In genomic region chr17:1555618-1556471, GRCh38 we compare ENCODE assay signal across 10 cellular contexts. TPM values are rescaled to one million over a fixed set of nuclear protein-coding genes. Genes with fewer than 3 reads are reported as not detected.
A peak's percentile ranks its signal among the peaks of the same experiment; 100 is the strongest.
DNase-seq lines count a peak whose midpoint lies in the region; TF ChIP-seq lines count a peak whose summit lies in the region.
"Had no signal": no experiment of that assay in that cellular context is flagged by ENCODE, and none has a peak within 500 bp of the region (broad histone marks: within the 10 kb centered on the region; RNA-seq: fewer than 3 reads in every experiment).

No MANE protein-coding gene starts in this region.

- peak; percentile 89 for DNase-seq in cardiac septum (ENCODE audit: low spot score)
- DNase-seq in left ventricle myocardium inferior: no peak
- peak; percentile 89 for DNase-seq in SIG-M5 (lab: John Stamatoyannopoulos, UW)
- DNase-seq in kidney tubule cell (ENCODE audit: low spot score): peak; percentile 25
- peak; percentile 58 for DNase-seq in transverse colon
- DNase-seq in prostate gland (ENCODE audit: low spot score): no peak
- no peak for DNase-seq in DMS 273 treated with DMSO at 0.1 percent for 48 hours (lab: John Stamatoyannopoulos, UW)
- DNase-seq in stimulated activated CD4-positive, alpha-beta T cell treated with anti-CD3 and anti-CD28 coated beads, Interleukin-2, amount 100 ng/mL, for 48 hours: no peak
- DNase-seq: brain microvascular endothelial cell had no signal

- no peak overlapping the region for H3K27ac ChIP-seq in left ventricle myocardium inferior (replicated peaks)
- peak overlapping the region in 2 of 4 donors; percentile 3 to 8 for H3K27ac ChIP-seq in transverse colon
- H3K27ac ChIP-seq in prostate gland: no peak overlapping the region
- H3K27ac ChIP-seq: brain microvascular endothelial cell, SK-N-MC had no signal

- TF ChIP-seq CTCF in left ventricle myocardium inferior (IDR thresholded peaks at IDR 0.05; ENCODE audit: borderline replicate concordance) (no peak), transverse colon (IDR thresholded peaks at IDR 0.05) (no peak), prostate gland (IDR thresholded peaks at IDR 0.05) (no peak)

- TF ChIP-seq POLR2A in transverse colon (IDR thresholded peaks at IDR 0.05): no peak
- no peak for TF ChIP-seq POLR2A in prostate gland (IDR thresholded peaks at IDR 0.05)

- H3K36me3 ChIP-seq in left ventricle myocardium inferior (peaks cover 38% of the 10 kb centered on the region), transverse colon (peaks cover 0 to 16% (median 6%) of the 10 kb centered on the region in 4 donors), prostate gland (no peaks in the 10 kb centered on the region)

- in situ Hi-C loops in transverse colon (cut with MboI; ENCODE audit: low pct_ligation_motif_present in 1 of 4, low pct_unique_long_range_greater_than_20kb in 1 of 4, low sequenced_read_pairs in 3 of 4): no loop called here

- no peak for TF ChIP-seq EP300 in transverse colon (IDR thresholded peaks at IDR 0.05; ENCODE audit: low read depth)

- intact Hi-C loops in cardiac septum (cut with DNase I) (no loop called here), left ventricle myocardium inferior (cut with micrococcal nuclease) (no loop called here), transverse colon (cut with DNase I; ENCODE audit: low total_unique reads) (no loop called here), prostate gland (cut with DNase I) (no loop called here)

- peaks cover 52% of the 10 kb centered on the region for H3K4me1 ChIP-seq in left ventricle myocardium inferior
- H3K4me1 ChIP-seq in transverse colon: peaks cover 9 to 55% (median 33%) of the 10 kb centered on the region in 4 donors
- peaks cover 24% of the 10 kb centered on the region for H3K4me1 ChIP-seq in prostate gland (replicated peaks)

- H3K4me3 ChIP-seq in left ventricle myocardium inferior (no peak overlapping the region), transverse colon (no peak overlapping the region), prostate gland (no peak overlapping the region)
- H3K4me3 ChIP-seq: SK-N-MC had no signal

- H3K27me3 ChIP-seq in left ventricle myocardium inferior (ENCODE audit: low read depth): no peaks in the 10 kb centered on the region
- no peaks in the 10 kb centered on the region for H3K27me3 ChIP-seq in transverse colon
- no peaks in the 10 kb centered on the region for H3K27me3 ChIP-seq in prostate gland (replicated peaks; ENCODE audit: insufficient read depth)
- H3K27me3 ChIP-seq: brain microvascular endothelial cell had no signal

- H3K9me3 ChIP-seq in left ventricle myocardium inferior (replicated peaks): no peaks in the 10 kb centered on the region
- H3K9me3 ChIP-seq in transverse colon: no peaks in the 10 kb centered on the region
- H3K9me3 ChIP-seq in prostate gland: no peaks in the 10 kb centered on the region

- 48 to 57% methylated on average over 5 to 15 of the region's 15 CpGs for WGBS in transverse colon (ENCODE audit: low coverage in 1 of 2), 2 donors
- 68% methylated on average over 15 of the region's 15 CpGs for whole genome bisulfite sequencing in prostate gland

RNA-seq across cellular contexts. Expression of gene PITPNA, which starts 6.7 kb away (rescaled TPM):
- total RNA-seq in cardiac septum (49.9 TPM), left ventricle myocardium inferior (49.1 TPM), transverse colon (10 to 100 TPM; 15.3 to 50.2 (median 32.7) TPM), prostate gland (10 to 100 TPM; 51.6 to 57.5 TPM)

RNA-seq across cellular contexts. Expression of gene INPP5K, which starts 39.4 kb away (rescaled TPM):
- total RNA-seq in cardiac septum (34.2 TPM), left ventricle myocardium inferior (35.2 TPM), transverse colon (100 to 1,000 TPM in 1 of 4 donors, 10 to 100 TPM in 3; 10.9 to 114 (median 81.9) TPM), prostate gland (10 to 100 TPM; 82.7 to 87.4 TPM)

Comparison
In these comparisons a context has a peak if more than half of its experiments do, and no peak if none do; other contexts are left out.
1. DNase-seq: peak in cardiac septum (single experiment), SIG-M5 (single experiment), kidney tubule cell (single experiment) and transverse colon (single experiment); none in left ventricle myocardium inferior (single experiment), prostate gland (single experiment), DMS 273 treated with DMSO at 0.1 percent for 48 hours (single experiment) and stimulated activated CD4-positive, alpha-beta T cell treated with anti-CD3 and anti-CD28 coated beads, Interleukin-2, amount 100 ng/mL, for 48 hours (0 of 2).